In the genomic region with DNA sequence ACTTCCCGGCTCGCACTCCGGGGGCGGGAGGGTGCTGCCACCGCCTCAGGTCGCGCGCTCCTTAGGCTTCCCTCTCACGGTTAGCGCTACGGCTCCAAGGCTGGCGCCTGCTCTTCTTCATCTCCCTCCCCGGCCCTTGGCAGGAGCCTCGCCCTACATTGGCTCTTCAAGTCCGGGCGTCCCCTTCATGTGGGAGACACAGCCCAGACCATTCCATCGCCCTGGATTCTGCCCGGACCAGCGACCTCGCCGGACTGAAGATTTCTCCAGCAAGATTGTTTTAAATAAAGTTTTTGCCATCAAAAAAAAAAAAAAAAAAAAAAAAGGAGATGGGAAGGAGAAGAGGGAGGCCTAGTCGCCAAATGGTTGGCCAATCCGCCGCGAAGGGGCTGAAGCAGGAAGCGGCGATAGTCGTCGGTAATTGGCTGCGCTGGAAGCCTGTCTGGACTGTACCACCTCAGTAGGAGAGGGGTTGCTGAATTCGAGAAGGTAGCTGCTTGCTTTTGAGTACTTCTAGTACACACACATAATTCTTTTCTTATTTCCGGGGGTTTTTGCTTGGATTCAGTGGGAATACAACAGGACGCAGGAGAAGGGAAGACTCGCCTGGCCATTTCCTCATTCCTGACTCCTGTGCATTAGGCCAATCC, we compare ENCODE assay signal across 8 cellular contexts. TPM values are rescaled to one million over a fixed set of nuclear protein-coding genes. Genes with fewer than 3 reads are reported as not detected.
A peak's percentile ranks its signal among the peaks of the same experiment; 100 is the strongest.
DNase-seq lines count a peak whose midpoint lies in the region; ATAC-seq and TF ChIP-seq lines count a peak whose summit lies in the region.

No MANE protein-coding gene starts in this region.

- peaks cover 4% of the 10 kb centered on the region for H3K4me1 ChIP-seq in thymus (ENCODE audit: control insufficient read depth, insufficient read depth, low read length)

- H3K27me3 Mint-ChIP-seq in activated naive CD8-positive, alpha-beta T cell treated with anti-CD3 and anti-CD28 coated beads, Interleukin-2, amount 10 ng/mL, durations not matched to agents 7 days and 5 days, result no peaks in the 10 kb centered on the region
- no peaks in the 10 kb centered on the region for H3K27me3 Mint-ChIP-seq in osteocyte (ENCODE audit: unreplicated experiment)

- no peaks in the 10 kb centered on the region for H3K9me3 Mint-ChIP-seq in activated naive CD8-positive, alpha-beta T cell treated with anti-CD3 and anti-CD28 coated beads, Interleukin-2, amount 10 ng/mL, durations not matched to agents 7 days and 5 days
- H3K9me3 Mint-ChIP-seq in osteocyte (ENCODE audit: unreplicated experiment), result no peaks in the 10 kb centered on the region

- peak overlapping the region; percentile 88 for H3K4me3 ChIP-seq in thymus (ENCODE audit: low read length)

- no peaks in the 10 kb centered on the region for H3K9me3 ChIP-seq in thymus (ENCODE audit: control insufficient read depth)

- H3K27me3 ChIP-seq in thymus (ENCODE audit: control insufficient read depth, insufficient read depth), result no peaks in the 10 kb centered on the region

- under 1% methylated on average over 34 of the region's 34 CpGs for WGBS in thymus

- peaks cover 6% of the 10 kb centered on the region for H3K36me3 Mint-ChIP-seq in activated naive CD8-positive, alpha-beta T cell treated with anti-CD3 and anti-CD28 coated beads, Interleukin-2, amount 10 ng/mL, durations not matched to agents 7 days and 5 days
- H3K36me3 Mint-ChIP-seq in osteocyte (ENCODE audit: unreplicated experiment), result peaks cover 5% of the 10 kb centered on the region

- H3K27ac Mint-ChIP-seq in activated naive CD8-positive, alpha-beta T cell treated with anti-CD3 and anti-CD28 coated beads, Interleukin-2, amount 10 ng/mL, durations not matched to agents 7 days and 5 days, result peak overlapping the region; percentile 96
- peak overlapping the region; percentile 100 for H3K27ac Mint-ChIP-seq in osteocyte (ENCODE audit: unreplicated experiment)

- intact Hi-C loops in head of caudate nucleus (cut with DNase I), result loop anchor here (1.0 to 5.0 kb wide), 3 partner anchors 10 to 135 kb away; a partner anchor contains a TSS

- peaks cover 9% of the 10 kb centered on the region for H3K36me3 ChIP-seq in thymus (ENCODE audit: control insufficient read depth, insufficient read depth)

- peak; percentile 36 for TF ChIP-seq POLR2A in GM10847 (IDR thresholded peaks at IDR 0.05; ENCODE audit: extremely low read depth, insufficient read length)

- DNase-seq in NCI-H1105 (lab: John Stamatoyannopoulos, UW) (peak; percentile 97), SKM-1 treated with dmso at 0.1 percent for 144 hours (lab: John Stamatoyannopoulos, UW; ENCODE audit: unreplicated experiment) (peak; percentile 97), head of caudate nucleus (peak; percentile 94 to 99 (median 98)), osteocyte (ENCODE audit: extremely low spot score, unreplicated experiment) (peak; percentile 98)
- DNase-seq in activated naive CD8-positive, alpha-beta T cell treated with anti-CD3 and anti-CD28 coated beads, Interleukin-2, amount 10 ng/mL, durations not matched to agents 7 days and 5 days, result peak; percentile 83

- POLR2A ChIA-PET in activated naive CD8-positive, alpha-beta T cell treated with anti-CD3 and anti-CD28 coated beads, Interleukin-2, amount 10 ng/mL, durations not matched to agents 7 days and 5 days (lab: Charles Lee), result interaction anchor here (0.5 to 2.9 kb wide), 8 partner anchors 9 to 133 kb away, joined by 3 to 15 read pairs (median 6); a partner anchor contains a TSS

- peak overlapping the region; percentile 98 for H3K4me3 Mint-ChIP-seq in activated naive CD8-positive, alpha-beta T cell treated with anti-CD3 and anti-CD28 coated beads, Interleukin-2, amount 10 ng/mL, durations not matched to agents 7 days and 5 days
- H3K4me3 Mint-ChIP-seq in osteocyte (ENCODE audit: unreplicated experiment), result peak overlapping the region; percentile 98

- peak; percentile 72 for ATAC-seq in HG02642 (IDR thresholded peaks at IDR 0.05; ENCODE audit: poor library complexity, unreplicated experiment)
- peak; percentile 73 for ATAC-seq in activated naive CD8-positive, alpha-beta T cell treated with anti-CD3 and anti-CD28 coated beads, Interleukin-2, amount 10 ng/mL, durations not matched to agents 7 days and 5 days (ENCODE audit: low read depth)

- peaks cover 30% of the 10 kb centered on the region for H3K4me1 Mint-ChIP-seq in activated naive CD8-positive, alpha-beta T cell treated with anti-CD3 and anti-CD28 coated beads, Interleukin-2, amount 10 ng/mL, durations not matched to agents 7 days and 5 days
- peaks cover 24% of the 10 kb centered on the region for H3K4me1 Mint-ChIP-seq in osteocyte (ENCODE audit: unreplicated experiment)

- H3K27ac ChIP-seq in thymus (ENCODE audit: low read depth), result peak overlapping the region; percentile 99

- TF ChIP-seq CTCF in osteocyte (IDR thresholded peaks at IDR 0.05), result no peak

RNA-seq across cellular contexts. Expression of a gene that starts 0.7 kb away (rescaled TPM):
- total RNA-seq in activated naive CD8-positive, alpha-beta T cell treated with anti-CD3 and anti-CD28 coated beads, Interleukin-2, amount 10 ng/mL, durations not matched to agents 7 days and 5 days, result 10 to 100 TPM; 76.3 to 78.4 TPM
- total RNA-seq in osteocyte, result 60.5 and 78.0 TPM in 2 replicates
- 21.0 TPM for polyA plus RNA-seq in thymus

RNA-seq across cellular contexts. Expression of a gene that starts 9.6 kb away (rescaled TPM):
- total RNA-seq in activated naive CD8-positive, alpha-beta T cell treated with anti-CD3 and anti-CD28 coated beads, Interleukin-2, amount 10 ng/mL, durations not matched to agents 7 days and 5 days, result 10 to 100 TPM; 17.3 to 18.2 TPM
- 12.6 and 14.4 TPM in 2 replicates for total RNA-seq in osteocyte
- polyA plus RNA-seq in thymus, result 13.6 TPM

RNA-seq across cellular contexts. Expression of a gene that starts 17.5 kb away (rescaled TPM):
- total RNA-seq in activated naive CD8-positive, alpha-beta T cell treated with anti-CD3 and anti-CD28 coated beads, Interleukin-2, amount 10 ng/mL, durations not matched to agents 7 days and 5 days, result 1 to 10 TPM; 6.9 to 7.1 TPM
- total RNA-seq in osteocyte, result 0.24 and 0.35 TPM in 2 replicates
- polyA plus RNA-seq in thymus, result 5.9 TPM

RNA-seq across cellular contexts. Expression of a gene that starts 44.8 kb away (rescaled TPM):
- 10 to 100 TPM; 13.1 to 14.0 TPM for total RNA-seq in activated naive CD8-positive, alpha-beta T cell treated with anti-CD3 and anti-CD28 coated beads, Interleukin-2, amount 10 ng/mL, durations not matched to agents 7 days and 5 days
- 18.5 and 20.4 TPM in 2 replicates for total RNA-seq in osteocyte
- 13.3 TPM for polyA plus RNA-seq in thymus

RNA-seq across cellular contexts. Expression of a gene that starts 45.2 kb away (rescaled TPM):
- 10 to 100 TPM; 61.6 to 64.7 TPM for total RNA-seq in activated naive CD8-positive, alpha-beta T cell treated with anti-CD3 and anti-CD28 coated beads, Interleukin-2, amount 10 ng/mL, durations not matched to agents 7 days and 5 days
- total RNA-seq in osteocyte, result 61.9 and 62.2 TPM in 2 replicates
- 61.4 TPM for polyA plus RNA-seq in thymus

Comparison
In these comparisons a context has a peak if more than half of its experiments do, and no peak if none do; other contexts are left out.
1. Peak in every context shown above with its lines: DNase-seq, ATAC-seq, H3K4me3 ChIP-seq and H3K27ac ChIP-seq.